ENCODE assay signal across 23 cellular contexts in the genomic region with DNA sequence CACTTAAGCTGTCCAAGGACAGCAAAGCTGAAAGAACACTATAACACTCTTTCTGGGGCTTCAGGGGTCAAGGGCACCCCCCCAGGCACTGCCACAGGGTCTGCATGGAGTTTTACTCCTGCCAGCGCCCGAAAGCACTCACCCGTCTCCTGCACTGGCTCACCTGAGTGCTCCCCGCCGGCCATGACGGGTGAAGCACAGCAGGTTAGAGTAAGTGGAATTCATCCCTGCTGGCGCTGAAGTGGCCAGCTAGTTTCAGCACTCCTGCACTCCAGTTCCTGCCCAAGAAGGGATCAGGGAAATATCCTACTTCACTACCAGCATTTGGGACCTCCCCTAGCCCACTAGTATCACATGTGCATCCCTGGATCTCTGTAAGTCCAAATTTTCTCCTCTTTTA.
"Had no signal": no experiment of that assay in that cellular context is flagged by ENCODE, and none has a peak within 500 bp of the region (broad histone marks: within the 10 kb centered on the region; RNA-seq: fewer than 3 reads in every experiment).

No MANE protein-coding gene starts in this region.

- H3K79me2 ChIP-seq: hepatocyte, parathyroid adenoma had no signal

- H3K27me3 ChIP-seq: esophagus muscularis mucosa, foreskin keratinocyte, gastroesophageal sphincter, heart left ventricle, hepatocyte, right lobe of liver, testis, tibial nerve, upper lobe of right lung, uterus had no signal

- ATAC-seq: foreskin keratinocyte; gastroesophageal sphincter; heart left ventricle; mucosa of descending colon; natural killer cell treated with Interleukin-12 subunit alpha and Interleukin-12 subunit beta and Interleukin-15 and Interleukin-18, amount 100 ng/mL, for 72 hours; right lobe of liver; upper lobe of right lung had no signal

- DNase-seq: effector CD8-positive, alpha-beta T cell; endodermal cell; foreskin keratinocyte; heart left ventricle; kidney; left colon; right lobe of liver; small intestine; stimulated activated CD4-positive, alpha-beta T cell treated with anti-CD3 and anti-CD28 coated beads, Interleukin-15, amount 100 ng/mL, for 24 hours; stimulated activated CD4-positive, alpha-beta T cell treated with anti-CD3 and anti-CD28 coated beads, Interleukin-2, amount 100 ng/mL, for 48 hours; testis; upper lobe of right lung; uterus had no signal

- H3K27ac ChIP-seq: epithelial cell of prostate, esophagus muscularis mucosa, foreskin keratinocyte, gastroesophageal sphincter, heart left ventricle, parathyroid adenoma, right lobe of liver, testis, tibial nerve, upper lobe of right lung, uterus had no signal

- H3K4me1 ChIP-seq: foreskin keratinocyte, gastroesophageal sphincter, parathyroid adenoma, right lobe of liver, testis, upper lobe of right lung, uterus had no signal

- H3K9me3 ChIP-seq: esophagus muscularis mucosa, gastroesophageal sphincter, heart left ventricle, mucosa of descending colon, right lobe of liver, testis, tibial nerve, upper lobe of right lung, uterus had no signal

- H2AFZ ChIP-seq: hepatocyte, parathyroid adenoma had no signal

- H3K4me3 ChIP-seq: esophagus muscularis mucosa, gastroesophageal sphincter, heart left ventricle, hepatocyte, lung, mucosa of descending colon, right lobe of liver, testis, tibial nerve, upper lobe of right lung, uterus had no signal

- FAIRE-seq: colon, kidney, small intestine had no signal

- H3K36me3 ChIP-seq: esophagus muscularis mucosa, gastroesophageal sphincter, heart left ventricle, right lobe of liver, tibial nerve, upper lobe of right lung, uterus had no signal

- H3K4me2 ChIP-seq: hepatocyte had no signal

- H3K9ac ChIP-seq: parathyroid adenoma had no signal
